Comparison of ENCODE assay signal across 1 cellular context in genomic region chr17:42766124-42766523, GRCh38.
TF ChIP-seq lines count a peak whose summit lies in the region.

No MANE protein-coding gene starts in this region.

TF ChIP-seq in HepG2, 621 proteins besides CTCF, POLR2A, EP300 and RAD21 (continued from another document and continues in another):
- TF ChIP-seq LRRFIP1 (CRISPR knock-in tag; conservative IDR thresholded peaks at IDR 0.05) (no peak), TEAD3 (CRISPR knock-in tag; optimal IDR thresholded peaks at IDR 0.05; ENCODE audit: borderline replicate concordance) (peak; percentile 19), RAD51 (IDR thresholded peaks at IDR 0.05; ENCODE audit: borderline replicate concordance) (0 out of 2 replicates have a peak, but pooled peaks have one; percentile 2), PAXIP1 (CRISPR knock-in tag; conservative IDR thresholded peaks at IDR 0.05) (peak; percentile 61), MIER2 (CRISPR knock-in tag; IDR thresholded peaks at IDR 0.05) (no peak), PRMT3 (CRISPR knock-in tag; IDR thresholded peaks at IDR 0.05; ENCODE audit: borderline replicate concordance, low read depth) (no peak), ZNF230 (CRISPR knock-in tag; IDR thresholded peaks at IDR 0.05) (no peak), DMAP1 (CRISPR knock-in tag; IDR thresholded peaks at IDR 0.05) (0 out of 2 replicates have a peak, but pooled peaks have one; percentile 32), HNF1B (CRISPR knock-in tag; IDR thresholded peaks at IDR 0.05) (no peak), JARID2 (CRISPR knock-in tag; IDR thresholded peaks at IDR 0.05; ENCODE audit: insufficient replicate concordance) (no peak), FIP1L1 (IDR thresholded peaks at IDR 0.05; ENCODE audit: borderline replicate concordance, insufficient read depth, low read depth, low read length) (no peak), NFKBIZ (CRISPR knock-in tag; IDR thresholded peaks at IDR 0.05) (peak; percentile 38; the same call in 1 of the 2 replicates), ZXDC (CRISPR knock-in tag; IDR thresholded peaks at IDR 0.05) (no peak), ZFP62 (CRISPR knock-in tag; IDR thresholded peaks at IDR 0.05) (no peak), TARDBP (CRISPR knock-in tag; IDR thresholded peaks at IDR 0.05) (no peak), CBX5 (CRISPR knock-in tag; IDR thresholded peaks at IDR 0.05; ENCODE audit: borderline replicate concordance) (0 out of 2 replicates have a peak, but pooled peaks have one; percentile 66), PITX1 (CRISPR knock-in tag; IDR thresholded peaks at IDR 0.05) (0 out of 2 replicates have a peak, but pooled peaks have one; percentile 21), HNF4A (CRISPR knock-in tag; IDR thresholded peaks at IDR 0.05) (peak; percentile 73), ZNF460 (CRISPR knock-in tag; IDR thresholded peaks at IDR 0.05; ENCODE audit: borderline replicate concordance) (peak; percentile 90), NRL (CRISPR knock-in tag; IDR thresholded peaks at IDR 0.05; ENCODE audit: borderline replicate concordance) (no peak), IKZF5 (CRISPR knock-in tag; IDR thresholded peaks at IDR 0.05) (no peak), FOXP1 (IDR thresholded peaks at IDR 0.05) (0 out of 2 replicates have a peak, but pooled peaks have one; percentile 28), FOXP1 (CRISPR knock-in tag; IDR thresholded peaks at IDR 0.05) (no peak), PREB (CRISPR knock-in tag; IDR thresholded peaks at IDR 0.05) (no peak), ZNF674 (CRISPR knock-in tag; IDR thresholded peaks at IDR 0.05; ENCODE audit: low read depth) (no peak), MXD3 (CRISPR knock-in tag; IDR thresholded peaks at IDR 0.05) (no peak), ZSCAN12 (CRISPR knock-in tag; IDR thresholded peaks at IDR 0.05) (no peak), KLF13 (CRISPR knock-in tag; IDR thresholded peaks at IDR 0.05) (no peak), USF2 (IDR thresholded peaks at IDR 0.05; ENCODE audit: low read depth, low read length) (no peak), USF2 (CRISPR knock-in tag; IDR thresholded peaks at IDR 0.05; ENCODE audit: borderline replicate concordance) (no peak), BHLHE40 (IDR thresholded peaks at IDR 0.05; ENCODE audit: low read length) (no peak), ZNF781 (CRISPR knock-in tag; IDR thresholded peaks at IDR 0.05; ENCODE audit: borderline replicate concordance, not compliant biosample characterization) (no peak)
- TF ChIP-seq, protein P1, sequence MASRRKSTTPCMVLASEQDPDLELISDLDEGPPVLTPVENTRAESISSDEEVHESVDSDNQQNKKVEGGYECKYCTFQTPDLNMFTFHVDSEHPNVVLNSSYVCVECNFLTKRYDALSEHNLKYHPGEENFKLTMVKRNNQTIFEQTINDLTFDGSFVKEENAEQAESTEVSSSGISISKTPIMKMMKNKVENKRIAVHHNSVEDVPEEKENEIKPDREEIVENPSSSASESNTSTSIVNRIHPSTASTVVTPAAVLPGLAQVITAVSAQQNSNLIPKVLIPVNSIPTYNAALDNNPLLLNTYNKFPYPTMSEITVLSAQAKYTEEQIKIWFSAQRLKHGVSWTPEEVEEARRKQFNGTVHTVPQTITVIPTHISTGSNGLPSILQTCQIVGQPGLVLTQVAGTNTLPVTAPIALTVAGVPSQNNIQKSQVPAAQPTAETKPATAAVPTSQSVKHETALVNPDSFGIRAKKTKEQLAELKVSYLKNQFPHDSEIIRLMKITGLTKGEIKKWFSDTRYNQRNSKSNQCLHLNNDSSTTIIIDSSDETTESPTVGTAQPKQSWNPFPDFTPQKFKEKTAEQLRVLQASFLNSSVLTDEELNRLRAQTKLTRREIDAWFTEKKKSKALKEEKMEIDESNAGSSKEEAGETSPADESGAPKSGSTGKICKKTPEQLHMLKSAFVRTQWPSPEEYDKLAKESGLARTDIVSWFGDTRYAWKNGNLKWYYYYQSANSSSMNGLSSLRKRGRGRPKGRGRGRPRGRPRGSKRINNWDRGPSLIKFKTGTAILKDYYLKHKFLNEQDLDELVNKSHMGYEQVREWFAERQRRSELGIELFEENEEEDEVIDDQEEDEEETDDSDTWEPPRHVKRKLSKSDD (CRISPR knock-in tag; IDR thresholded peaks at IDR 0.05; ENCODE audit: low read depth) = no peak
- TF ChIP-seq, protein P2, sequence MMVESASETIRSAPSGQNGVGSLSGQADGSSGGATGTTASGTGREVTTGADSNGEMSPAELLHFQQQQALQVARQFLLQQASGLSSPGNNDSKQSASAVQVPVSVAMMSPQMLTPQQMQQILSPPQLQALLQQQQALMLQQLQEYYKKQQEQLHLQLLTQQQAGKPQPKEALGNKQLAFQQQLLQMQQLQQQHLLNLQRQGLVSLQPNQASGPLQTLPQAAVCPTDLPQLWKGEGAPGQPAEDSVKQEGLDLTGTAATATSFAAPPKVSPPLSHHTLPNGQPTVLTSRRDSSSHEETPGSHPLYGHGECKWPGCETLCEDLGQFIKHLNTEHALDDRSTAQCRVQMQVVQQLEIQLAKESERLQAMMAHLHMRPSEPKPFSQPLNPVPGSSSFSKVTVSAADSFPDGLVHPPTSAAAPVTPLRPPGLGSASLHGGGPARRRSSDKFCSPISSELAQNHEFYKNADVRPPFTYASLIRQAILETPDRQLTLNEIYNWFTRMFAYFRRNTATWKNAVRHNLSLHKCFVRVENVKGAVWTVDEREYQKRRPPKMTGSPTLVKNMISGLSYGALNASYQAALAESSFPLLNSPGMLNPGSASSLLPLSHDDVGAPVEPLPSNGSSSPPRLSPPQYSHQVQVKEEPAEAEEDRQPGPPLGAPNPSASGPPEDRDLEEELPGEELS (CRISPR knock-in tag; IDR thresholded peaks at IDR 0.05) = no peak
